ENCODE assay signal across 28 cellular contexts in the genomic region with DNA sequence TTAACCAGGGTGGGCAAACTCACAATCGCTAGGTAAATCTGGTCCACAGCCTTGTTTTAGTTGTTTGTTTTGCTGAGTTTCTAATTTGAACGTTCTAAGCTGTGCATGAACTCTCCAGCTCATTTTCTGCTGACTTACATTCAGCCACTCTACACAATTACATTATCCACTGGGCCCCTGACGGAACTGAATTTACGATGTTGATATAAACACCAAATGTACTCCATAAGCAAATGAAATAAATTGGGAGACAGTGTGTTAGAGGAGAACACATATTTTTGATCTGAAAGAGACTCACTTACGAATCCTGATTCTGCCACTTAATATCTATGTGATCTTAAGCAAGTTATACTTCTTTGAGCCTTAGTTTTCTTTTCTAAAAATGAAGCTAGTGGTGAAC.
"Had no signal": no experiment of that assay in that cellular context is flagged by ENCODE, and none has a peak within 500 bp of the region (broad histone marks: within the 10 kb centered on the region; RNA-seq: fewer than 3 reads in every experiment).

No MANE protein-coding gene starts in this region.

- H3K4me1 Mint-ChIP-seq: nephron progenitor cell had no signal

- H3K4me3 Mint-ChIP-seq: naive thymus-derived CD8-positive, alpha-beta T cell; natural killer cell treated with Interleukin-12 subunit alpha and Interleukin-12 subunit beta and Interleukin-15 and Interleukin-18, amount 100 ng/mL, for 72 hours; nephron progenitor cell; neural crest cell; stimulated activated memory B cell treated with anti-CD40 and anti-IgM and Interleukin-4, amounts not matched to agents 10 μg/mL and 1 μg/mL and 100 μg/mL, for 72 hours; stimulated activated naive CD8-positive, alpha-beta T cell treated with anti-CD3 and anti-CD28 coated beads, Interleukin-15, Interleukin-2, amounts not matched to agents 100 ng/mL and 50 ng/mL, for 24 hours had no signal

- H3K27me3 Mint-ChIP-seq: progenitor cell of endocrine pancreas; stimulated activated memory B cell treated with anti-CD40 and anti-IgM and Interleukin-4, amounts not matched to agents 10 μg/mL and 1 μg/mL and 100 μg/mL, for 72 hours had no signal

- DNase-seq: naive thymus-derived CD8-positive, alpha-beta T cell; nephron progenitor cell; nucleus accumbens; ovary; posterior cingulate gyrus; psoas muscle; right cardiac atrium; right lobe of liver; sigmoid colon; small intestine; stimulated activated CD4-positive, alpha-beta T cell treated with anti-CD3 and anti-CD28 coated beads, Interleukin-15, amount 100 ng/mL, for 24 hours; stimulated activated CD4-positive, alpha-beta T cell treated with anti-CD3 and anti-CD28 coated beads, Interleukin-2, amount 100 ng/mL, for 24 hours; stimulated activated CD4-positive, alpha-beta T cell treated with anti-CD3 and anti-CD28 coated beads, Interleukin-2, amount 100 ng/mL, for 48 hours; stimulated activated CD4-positive, alpha-beta T cell treated with anti-CD3 and anti-CD28 coated beads, Interleukin-4, amount 100 ng/mL, for 24 hours; stimulated activated naive CD4-positive, alpha-beta T cell; stomach; trophoblast cell; upper lobe of left lung had no signal

- H3K27ac ChIP-seq: neutrophil, ovary, parathyroid adenoma, psoas muscle, right lobe of liver, sigmoid colon, stomach, thoracic aorta, tibial nerve, upper lobe of left lung, vagina had no signal

- H3K27ac Mint-ChIP-seq: naive thymus-derived CD8-positive, alpha-beta T cell; natural killer cell treated with Interleukin-12 subunit alpha and Interleukin-12 subunit beta and Interleukin-15 and Interleukin-18, amount 100 ng/mL, for 72 hours; nephron progenitor cell; progenitor cell of endocrine pancreas; stimulated activated memory B cell treated with anti-CD40 and anti-IgM and Interleukin-4, amounts not matched to agents 10 μg/mL and 1 μg/mL and 100 μg/mL, for 72 hours; stimulated activated naive CD8-positive, alpha-beta T cell treated with anti-CD3 and anti-CD28 coated beads, Interleukin-15, Interleukin-2, amounts not matched to agents 100 ng/mL and 50 ng/mL, for 24 hours had no signal

- ATAC-seq: naive thymus-derived CD8-positive, alpha-beta T cell; psoas muscle; right cardiac atrium; right lobe of liver had no signal

- H3K36me3 Mint-ChIP-seq: naive thymus-derived CD8-positive, alpha-beta T cell; stimulated activated memory B cell treated with anti-CD40 and anti-IgM and Interleukin-4, amounts not matched to agents 10 μg/mL and 1 μg/mL and 100 μg/mL, for 72 hours had no signal
